In the genomic region with DNA sequence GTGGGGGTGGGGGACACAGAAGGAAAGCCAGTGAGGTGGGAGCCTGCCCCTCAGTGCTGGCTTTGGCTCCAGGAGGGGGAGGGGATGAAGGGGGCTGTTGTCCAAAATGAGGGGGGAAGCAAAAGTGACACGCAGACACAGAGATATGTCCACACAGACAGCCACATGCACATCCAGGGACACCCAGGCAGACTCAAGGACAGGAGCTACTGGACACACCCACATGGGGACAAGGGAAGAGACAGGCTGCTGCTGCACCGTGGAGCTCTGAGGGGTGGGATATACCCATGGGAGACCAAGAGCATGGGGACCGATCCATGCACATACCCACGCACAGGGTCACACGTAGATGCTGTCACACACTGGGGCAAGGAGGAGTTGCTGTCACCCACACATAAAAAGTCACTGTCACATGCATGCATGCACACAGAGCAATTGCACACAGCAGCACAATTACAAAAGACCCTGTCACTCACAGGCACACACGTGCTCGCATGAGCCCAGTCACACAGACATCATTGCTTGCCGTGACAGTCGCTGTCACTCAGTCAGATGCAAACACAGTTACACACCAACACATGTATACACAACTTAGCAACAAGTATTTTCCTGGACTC, we compare ENCODE assay signal across 6 cellular contexts. TPM values are rescaled to one million over a fixed set of nuclear protein-coding genes. Genes with fewer than 3 reads are reported as not detected.
DNase-seq lines count a peak whose midpoint lies in the region; ATAC-seq, FAIRE-seq and TF ChIP-seq lines count a peak whose summit lies in the region.

No MANE protein-coding gene starts in this region.

- no peak for TF ChIP-seq CTCF in stomach (IDR thresholded peaks at IDR 0.05)

- H3K36me3 ChIP-seq in stomach = no peaks in the 10 kb centered on the region

- H3K4me3 Mint-ChIP-seq in activated CD8-positive, alpha-beta memory T cell treated with anti-CD3 and anti-CD28 coated beads, Interleukin-2, amount 10 ng/mL, durations not matched to agents 7 days and 5 days = peak overlapping the region; percentile 80

- peak overlapping the region; percentile 96 to 99 (median 98) for H3K27ac ChIP-seq in stomach

- peaks cover 49 to 73% (median 67%) of the 10 kb centered on the region in 4 donors for H3K4me1 ChIP-seq in stomach

- no peak for ATAC-seq in activated CD8-positive, alpha-beta memory T cell treated with anti-CD3 and anti-CD28 coated beads, Interleukin-2, amount 10 ng/mL, durations not matched to agents 7 days and 5 days
- peak; percentile 28 for ATAC-seq in Right ventricle myocardium superior (ENCODE audit: poor library complexity)

- H3K4me1 Mint-ChIP-seq in activated CD8-positive, alpha-beta memory T cell treated with anti-CD3 and anti-CD28 coated beads, Interleukin-2, amount 10 ng/mL, durations not matched to agents 7 days and 5 days = peaks cover 35% of the 10 kb centered on the region

- TF ChIP-seq POLR2A in stomach (IDR thresholded peaks at IDR 0.05) = no peak
- TF ChIP-seq POLR2A in H54 (IDR thresholded peaks at IDR 0.05; ENCODE audit: low read depth, low read length) = no peak

- H3K27me3 Mint-ChIP-seq in activated CD8-positive, alpha-beta memory T cell treated with anti-CD3 and anti-CD28 coated beads, Interleukin-2, amount 10 ng/mL, durations not matched to agents 7 days and 5 days = peaks cover 23% of the 10 kb centered on the region

- WGBS in stomach, 5 donors = 10 to 19% (median 17%) methylated on average over 9 of the region's 9 CpGs

- H3K4me3 ChIP-seq in stomach = peak overlapping the region; percentile 87 to 100 (median 98)

- CTCF ChIA-PET in activated CD8-positive, alpha-beta memory T cell treated with anti-CD3 and anti-CD28 coated beads, Interleukin-2, amount 10 ng/mL, durations not matched to agents 7 days and 5 days (lab: Charles Lee) = interaction anchor here (1.0 to 7.0 kb wide), 13 partner anchors 10 to 104 kb away, joined by 3 to 85 read pairs (median 4); partner anchors contain the start of gene MED24

- intact Hi-C loops in Right ventricle myocardium superior (cut with DNase I) (loop anchor here (2.0 kb wide), 2 partner anchors 23 to 47 kb away; no protein-coding TSS in a partner anchor), stomach (cut with DNase I; ENCODE audit: low total_unique reads) (no loop called here)

- H3K9me3 Mint-ChIP-seq in activated CD8-positive, alpha-beta memory T cell treated with anti-CD3 and anti-CD28 coated beads, Interleukin-2, amount 10 ng/mL, durations not matched to agents 7 days and 5 days (ENCODE audit: low read depth) = no peaks in the 10 kb centered on the region

- no peak for TF ChIP-seq EP300 in stomach (IDR thresholded peaks at IDR 0.05)

- no peak for FAIRE-seq in H54 (lab: Jason Lieb, UNC)

- H3K36me3 Mint-ChIP-seq in activated CD8-positive, alpha-beta memory T cell treated with anti-CD3 and anti-CD28 coated beads, Interleukin-2, amount 10 ng/mL, durations not matched to agents 7 days and 5 days = no peaks in the 10 kb centered on the region

- H3K9me3 ChIP-seq in stomach = no peaks in the 10 kb centered on the region

- no peaks in the 10 kb centered on the region for H3K27me3 ChIP-seq in stomach

- DNase-seq in activated CD8-positive, alpha-beta memory T cell treated with anti-CD3 and anti-CD28 coated beads, Interleukin-2, amount 10 ng/mL, durations not matched to agents 7 days and 5 days = no peak
- no peak for DNase-seq in activated CD8-positive, alpha-beta memory T cell treated with anti-CD3 and anti-CD28 coated beads for 24 hours
- DNase-seq in Right ventricle myocardium superior (no peak), stomach (no peak), H54 (ENCODE audit: insufficient read length, low spot score) (no peak), COLO829 (ENCODE audit: low spot score) (no peak)

- H3K27ac Mint-ChIP-seq in activated CD8-positive, alpha-beta memory T cell treated with anti-CD3 and anti-CD28 coated beads, Interleukin-2, amount 10 ng/mL, durations not matched to agents 7 days and 5 days = no peak overlapping the region

RNA-seq across cellular contexts. Expression of gene THRA, which starts 1.3 kb away (rescaled TPM):
- 1 to 10 TPM; 5.9 to 8.3 TPM for total RNA-seq in activated CD8-positive, alpha-beta memory T cell treated with anti-CD3 and anti-CD28 coated beads, Interleukin-2, amount 10 ng/mL, durations not matched to agents 7 days and 5 days
- total RNA-seq in Right ventricle myocardium superior (80.0 TPM), stomach (10 to 100 TPM; 21.1 to 52.2 (median 38.4) TPM)
- 10 to 100 TPM; 21.4 to 37.0 (median 26.4) TPM for polyA plus RNA-seq in stomach

RNA-seq across cellular contexts. Expression of gene MED24, which starts 9.8 kb away (rescaled TPM):
- total RNA-seq in activated CD8-positive, alpha-beta memory T cell treated with anti-CD3 and anti-CD28 coated beads, Interleukin-2, amount 10 ng/mL, durations not matched to agents 7 days and 5 days = 100 to 1,000 TPM in 1 of 2 experiments, 10 to 100 TPM in 1; 98.0 to 107 TPM
- 54.0 TPM for total RNA-seq in Right ventricle myocardium superior
- total RNA-seq in stomach = 100 to 1,000 TPM in 2 of 5 donors, 10 to 100 TPM in 3; 55.4 to 336 (median 91.6) TPM
- polyA plus RNA-seq in stomach = 10 to 100 TPM; 24.1 to 49.5 (median 32.7) TPM

RNA-seq across cellular contexts. Expression of gene NR1D1, which starts 36.4 kb away (rescaled TPM):
- total RNA-seq in activated CD8-positive, alpha-beta memory T cell treated with anti-CD3 and anti-CD28 coated beads, Interleukin-2, amount 10 ng/mL, durations not matched to agents 7 days and 5 days = 1 to 10 TPM; 3.3 to 4.8 TPM
- total RNA-seq in Right ventricle myocardium superior (21.1 TPM), stomach (10 to 100 TPM in 2 of 5 donors, 1 to 10 TPM in 3; 2.8 to 14.9 (median 9.0) TPM)
- polyA plus RNA-seq in stomach = 10 to 100 TPM in 1 of 3 donors, 1 to 10 TPM in 2; 5.5 to 20.5 (median 9.6) TPM

RNA-seq across cellular contexts. Expression of gene CSF3, which starts 48.8 kb away (rescaled TPM):
- total RNA-seq in activated CD8-positive, alpha-beta memory T cell treated with anti-CD3 and anti-CD28 coated beads, Interleukin-2, amount 10 ng/mL, durations not matched to agents 7 days and 5 days = not detected
- total RNA-seq in Right ventricle myocardium superior = not detected
- 1 to 10 TPM in 2 of 5 donors, under 1 TPM in 1, not detected in 2; 0.55 to 1.7 (median 1.2) TPM for total RNA-seq in stomach
- 10 to 100 TPM in 1 of 3 donors, 1 to 10 TPM in 2; 1.4 to 16.2 (median 4.0) TPM for polyA plus RNA-seq in stomach

RNA-seq across cellular contexts. Expression of gene MSL1, which starts 57.7 kb away (rescaled TPM):
- total RNA-seq in activated CD8-positive, alpha-beta memory T cell treated with anti-CD3 and anti-CD28 coated beads, Interleukin-2, amount 10 ng/mL, durations not matched to agents 7 days and 5 days = 10 to 100 TPM; 91.4 to 94.7 TPM
- total RNA-seq in Right ventricle myocardium superior (46.8 TPM), stomach (100 to 1,000 TPM in 2 of 5 donors, 10 to 100 TPM in 3; 47.1 to 322 (median 90.1) TPM)
- polyA plus RNA-seq in stomach = 10 to 100 TPM; 29.3 to 63.8 (median 32.7) TPM
